In the genomic region with DNA sequence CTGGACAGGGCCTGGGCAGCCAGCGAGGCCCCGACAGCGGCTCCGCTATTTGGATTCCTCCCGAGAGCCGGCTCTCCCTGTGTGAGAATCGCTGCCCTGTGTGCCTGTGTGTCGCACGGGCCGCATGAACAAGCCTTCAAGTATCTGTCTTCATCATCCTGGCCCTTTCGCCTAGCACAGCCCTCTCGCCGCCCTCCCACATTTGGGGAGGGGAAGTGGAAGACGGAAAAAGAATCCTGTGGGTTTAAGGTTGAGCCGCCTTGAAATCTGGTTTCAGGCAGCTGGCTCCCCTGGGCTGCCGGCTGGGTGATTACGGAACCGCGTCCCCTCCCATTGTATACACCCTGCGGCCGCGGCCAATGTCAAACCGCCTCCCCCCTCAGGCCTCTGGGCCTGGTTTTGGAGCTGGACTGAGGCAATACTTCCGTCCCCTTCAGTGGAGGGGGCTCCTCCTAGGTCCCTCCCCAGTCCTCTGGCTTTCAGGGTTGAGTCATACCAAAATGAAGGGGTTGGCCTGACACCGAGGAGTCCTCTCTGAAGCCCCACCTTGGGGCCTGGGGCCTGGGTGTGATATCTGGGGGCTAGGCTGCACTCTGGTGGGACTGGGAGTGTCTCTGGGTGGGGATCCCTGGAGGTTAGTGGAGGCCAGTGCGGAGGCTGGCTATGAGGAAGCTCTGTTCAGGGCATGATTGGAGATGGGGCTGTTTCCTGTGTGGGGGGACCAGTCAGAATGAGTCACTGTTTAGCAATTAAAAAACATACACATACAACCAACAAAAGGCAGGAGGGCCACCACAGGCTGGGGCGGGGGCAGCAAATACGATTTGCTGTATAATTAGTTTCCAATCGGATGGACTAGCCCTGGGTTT, we compare ENCODE assay signal across 1 cellular context.
TF ChIP-seq lines count a peak whose summit lies in the region.

No MANE protein-coding gene starts in this region.

TF ChIP-seq in GM12878, 131 proteins besides CTCF, POLR2A, EP300 and RAD21 (continued from another document):
- TF ChIP-seq, protein P1, sequence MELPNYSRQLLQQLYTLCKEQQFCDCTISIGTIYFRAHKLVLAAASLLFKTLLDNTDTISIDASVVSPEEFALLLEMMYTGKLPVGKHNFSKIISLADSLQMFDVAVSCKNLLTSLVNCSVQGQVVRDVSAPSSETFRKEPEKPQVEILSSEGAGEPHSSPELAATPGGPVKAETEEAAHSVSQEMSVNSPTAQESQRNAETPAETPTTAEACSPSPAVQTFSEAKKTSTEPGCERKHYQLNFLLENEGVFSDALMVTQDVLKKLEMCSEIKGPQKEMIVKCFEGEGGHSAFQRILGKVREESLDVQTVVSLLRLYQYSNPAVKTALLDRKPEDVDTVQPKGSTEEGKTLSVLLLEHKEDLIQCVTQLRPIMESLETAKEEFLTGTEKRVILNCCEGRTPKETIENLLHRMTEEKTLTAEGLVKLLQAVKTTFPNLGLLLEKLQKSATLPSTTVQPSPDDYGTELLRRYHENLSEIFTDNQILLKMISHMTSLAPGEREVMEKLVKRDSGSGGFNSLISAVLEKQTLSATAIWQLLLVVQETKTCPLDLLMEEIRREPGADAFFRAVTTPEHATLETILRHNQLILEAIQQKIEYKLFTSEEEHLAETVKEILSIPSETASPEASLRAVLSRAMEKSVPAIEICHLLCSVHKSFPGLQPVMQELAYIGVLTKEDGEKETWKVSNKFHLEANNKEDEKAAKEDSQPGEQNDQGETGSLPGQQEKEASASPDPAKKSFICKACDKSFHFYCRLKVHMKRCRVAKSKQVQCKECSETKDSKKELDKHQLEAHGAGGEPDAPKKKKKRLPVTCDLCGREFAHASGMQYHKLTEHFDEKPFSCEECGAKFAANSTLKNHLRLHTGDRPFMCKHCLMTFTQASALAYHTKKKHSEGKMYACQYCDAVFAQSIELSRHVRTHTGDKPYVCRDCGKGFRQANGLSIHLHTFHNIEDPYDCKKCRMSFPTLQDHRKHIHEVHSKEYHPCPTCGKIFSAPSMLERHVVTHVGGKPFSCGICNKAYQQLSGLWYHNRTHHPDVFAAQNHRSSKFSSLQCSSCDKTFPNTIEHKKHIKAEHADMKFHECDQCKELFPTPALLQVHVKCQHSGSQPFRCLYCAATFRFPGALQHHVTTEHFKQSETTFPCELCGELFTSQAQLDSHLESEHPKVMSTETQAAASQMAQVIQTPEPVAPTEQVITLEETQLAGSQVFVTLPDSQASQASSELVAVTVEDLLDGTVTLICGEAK (IDR thresholded peaks at IDR 0.05; ENCODE audit: borderline replicate concordance): peak; percentile 45; the same call in 1 of the 2 replicates
- TF ChIP-seq WRNIP1 (IDR thresholded peaks at IDR 0.05; ENCODE audit: borderline replicate concordance, low read depth, low read length): no peak
- TF ChIP-seq SMAD1 (IDR thresholded peaks at IDR 0.05; ENCODE audit: low read depth, partially characterized antibody): peak; percentile 35
- no peak for TF ChIP-seq HDAC2 (IDR thresholded peaks at IDR 0.05)
- no peak for TF ChIP-seq HCFC1 (IDR thresholded peaks at IDR 0.05; ENCODE audit: low read length)
- TF ChIP-seq ZNF217 (IDR thresholded peaks at IDR 0.05): no peak
- peak; percentile 63 to 77 for TF ChIP-seq IKZF2 (IDR thresholded peaks at IDR 0.05)
- TF ChIP-seq, protein P2, sequence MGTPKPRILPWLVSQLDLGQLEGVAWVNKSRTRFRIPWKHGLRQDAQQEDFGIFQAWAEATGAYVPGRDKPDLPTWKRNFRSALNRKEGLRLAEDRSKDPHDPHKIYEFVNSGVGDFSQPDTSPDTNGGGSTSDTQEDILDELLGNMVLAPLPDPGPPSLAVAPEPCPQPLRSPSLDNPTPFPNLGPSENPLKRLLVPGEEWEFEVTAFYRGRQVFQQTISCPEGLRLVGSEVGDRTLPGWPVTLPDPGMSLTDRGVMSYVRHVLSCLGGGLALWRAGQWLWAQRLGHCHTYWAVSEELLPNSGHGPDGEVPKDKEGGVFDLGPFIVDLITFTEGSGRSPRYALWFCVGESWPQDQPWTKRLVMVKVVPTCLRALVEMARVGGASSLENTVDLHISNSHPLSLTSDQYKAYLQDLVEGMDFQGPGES (IDR thresholded peaks at IDR 0.05): no peak
- TF ChIP-seq JUNB (IDR thresholded peaks at IDR 0.05): peak; percentile 50; the same call in 1 of the 2 replicates
- TF ChIP-seq DPF2 (IDR thresholded peaks at IDR 0.05): peak; percentile 78
- no peak for TF ChIP-seq RUNX3 (IDR thresholded peaks at IDR 0.05; ENCODE audit: low read length)
- TF ChIP-seq BCL11A (IDR thresholded peaks at IDR 0.05; ENCODE audit: low read depth, low read length): peak; percentile 12; the same call in 1 of the 2 replicates
- TF ChIP-seq TBL1XR1 (IDR thresholded peaks at IDR 0.05; ENCODE audit: low read depth, low read length): peak; percentile 60
- TF ChIP-seq, protein P3, sequence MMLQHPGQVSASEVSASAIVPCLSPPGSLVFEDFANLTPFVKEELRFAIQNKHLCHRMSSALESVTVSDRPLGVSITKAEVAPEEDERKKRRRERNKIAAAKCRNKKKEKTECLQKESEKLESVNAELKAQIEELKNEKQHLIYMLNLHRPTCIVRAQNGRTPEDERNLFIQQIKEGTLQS (IDR thresholded peaks at IDR 0.05; ENCODE audit: borderline replicate concordance, extremely low read depth, low read depth, low read length): no peak
- peak; percentile 94 for TF ChIP-seq TCF12 (IDR thresholded peaks at IDR 0.05; ENCODE audit: low read depth, low read length)
- peak; percentile 21; the same call in 1 of the 2 replicates for TF ChIP-seq ZBED1 (IDR thresholded peaks at IDR 0.05; ENCODE audit: borderline replicate concordance)
- peak; percentile 81 for TF ChIP-seq BCL3 (IDR thresholded peaks at IDR 0.05; ENCODE audit: borderline replicate concordance, insufficient read depth, low read depth, low read length, poor library complexity, severe bottlenecking)
- peak in 1 of 2 experiments; percentile 10; a peak in 1 of 4 replicates for TF ChIP-seq SRF (IDR thresholded peaks at IDR 0.05; ENCODE audit: low read depth in 2 of 2, low read length in 2 of 2)
- peak; percentile 53 for TF ChIP-seq CREM (IDR thresholded peaks at IDR 0.05; ENCODE audit: low read depth)
- TF ChIP-seq IKZF1 (conservative IDR thresholded peaks at IDR 0.05): peak; percentile 89
- peak; percentile 22; the same call in 1 of the 2 replicates for TF ChIP-seq BACH1 (IDR thresholded peaks at IDR 0.05; ENCODE audit: borderline replicate concordance)
- TF ChIP-seq FOS (IDR thresholded peaks at IDR 0.05; ENCODE audit: borderline replicate concordance, extremely low read depth, insufficient read length): no peak
- TF ChIP-seq MLLT1 (IDR thresholded peaks at IDR 0.05): peak; percentile 76
- TF ChIP-seq JUND (IDR thresholded peaks at IDR 0.05; ENCODE audit: low read depth, low read length): 0 out of 2 replicates have a peak, but pooled peaks have one; percentile 14
- TF ChIP-seq SPI1 (IDR thresholded peaks at IDR 0.05; ENCODE audit: borderline replicate concordance, insufficient read depth, low read depth, low read length): peak; percentile 84
- TF ChIP-seq LARP7 (IDR thresholded peaks at IDR 0.05): 0 out of 2 replicates have a peak, but pooled peaks have one; percentile 48
- TF ChIP-seq EGR1 (IDR thresholded peaks at IDR 0.05; ENCODE audit: borderline replicate concordance in 1 of 2, low read depth in 2 of 2, low read length in 2 of 2): peak in 1 of 2 experiments; percentile 5; a peak in 1 of 3 replicates
